23 cellular contexts compared by ENCODE assay signal in genomic region chr13:25731511-25731910, GRCh38.
"Had no signal": no experiment of that assay in that cellular context is flagged by ENCODE, and none has a peak within 500 bp of the region (broad histone marks: within the 10 kb centered on the region; RNA-seq: fewer than 3 reads in every experiment).

No MANE protein-coding gene starts in this region.

- H3K4me3 ChIP-seq: K562 had no signal

- DNase-seq: activated B cell treated with CpG ODN at 0.5 μM for 24 hours; activated CD4-positive, alpha-beta memory T cell treated with anti-CD3 and anti-CD28 coated beads for 36 hours; activated CD4-positive, alpha-beta T cell treated with anti-CD3 and anti-CD28 coated beads for 1 hour; activated CD4-positive, alpha-beta T cell treated with anti-CD3 and anti-CD28 coated beads, Interleukin-2, amount 10 ng/mL, durations not matched to agents 24 days and 14 days; activated CD8-positive, alpha-beta memory T cell treated with anti-CD3 and anti-CD28 coated beads for 24 hours; activated effector memory CD4-positive, alpha-beta T cell treated with anti-CD3 and anti-CD28 coated beads, Interleukin-2, amount 50 U/mL, for 16 hours; activated naive CD4-positive, alpha-beta T cell treated with Interleukin-2 at 50 U/mL for 16 hours; activated naive CD8-positive, alpha-beta T cell treated with anti-CD3 and anti-CD28 coated beads, Interleukin-2, amount 50 U/mL, for 24 hours; activated T-cell treated with anti-CD3 and anti-CD28 coated beads, Interleukin-2, amount 50 U/mL, for 4 hours; amniotic stem cell; Karpas-422; NCI-H1048; NCI-H146; NCI-H187 treated with DMSO at 0.1 percent for 48 hours; NCI-H2081 treated with DMSO at 0.1 percent for 48 hours; NCI-H345; NCI-H510A treated with DMSO at 0.1 percent for 48 hours; PC-3; SHP77; T-helper 17 cell; T-helper 9 cell had no signal

- H3K9me3 Mint-ChIP-seq: activated B cell treated with CpG ODN at 0.5 μM for 24 hours; activated CD4-positive, alpha-beta memory T cell treated with anti-CD3 and anti-CD28 coated beads for 36 hours; activated naive CD4-positive, alpha-beta T cell treated with anti-CD3 and anti-CD28 coated beads, Interleukin-2, amount 50 U/mL, for 72 hours; activated naive CD8-positive, alpha-beta T cell treated with anti-CD3 and anti-CD28 coated beads, Interleukin-2, amount 50 U/mL, for 24 hours; activated T-cell treated with anti-CD3 and anti-CD28 coated beads, Interleukin-2, amount 50 U/mL, for 4 hours had no signal

- H3K4me1 Mint-ChIP-seq: activated B cell treated with CpG ODN at 0.5 μM for 24 hours; activated naive CD8-positive, alpha-beta T cell treated with anti-CD3 and anti-CD28 coated beads, Interleukin-2, amount 50 U/mL, for 24 hours; T-helper 17 cell had no signal

- H3K4me3 Mint-ChIP-seq: activated B cell treated with CpG ODN at 0.5 μM for 24 hours; activated CD4-positive, alpha-beta memory T cell treated with anti-CD3 and anti-CD28 coated beads for 36 hours; activated CD4-positive, alpha-beta T cell treated with anti-CD3 and anti-CD28 coated beads, Interleukin-2, amount 10 ng/mL, durations not matched to agents 24 days and 14 days; activated naive CD8-positive, alpha-beta T cell treated with anti-CD3 and anti-CD28 coated beads, Interleukin-2, amount 50 U/mL, for 24 hours; activated T-cell treated with anti-CD3 and anti-CD28 coated beads, Interleukin-2, amount 50 U/mL, for 4 hours; T-helper 17 cell had no signal

- H3K27ac Mint-ChIP-seq: activated B cell treated with CpG ODN at 0.5 μM for 24 hours; activated CD4-positive, alpha-beta memory T cell treated with anti-CD3 and anti-CD28 coated beads for 36 hours; activated CD4-positive, alpha-beta T cell treated with anti-CD3 and anti-CD28 coated beads, Interleukin-2, amount 10 ng/mL, durations not matched to agents 24 days and 14 days; activated naive CD8-positive, alpha-beta T cell treated with anti-CD3 and anti-CD28 coated beads, Interleukin-2, amount 50 U/mL, for 24 hours; T-helper 17 cell had no signal

- H3K36me3 Mint-ChIP-seq: activated CD4-positive, alpha-beta memory T cell treated with anti-CD3 and anti-CD28 coated beads for 36 hours; activated naive CD4-positive, alpha-beta T cell treated with anti-CD3 and anti-CD28 coated beads, Interleukin-2, amount 50 U/mL, for 72 hours had no signal
